ENCODE assay signal across 1 cellular context in genomic region chr1:23101101-23101827, GRCh38.
TF ChIP-seq lines count a peak whose summit lies in the region.

No MANE protein-coding gene starts in this region.

TF ChIP-seq in GM23338, 12 proteins besides CTCF, POLR2A, EP300 and RAD21 (continued from another document):
- TF ChIP-seq ETS1 (IDR thresholded peaks at IDR 0.05) (no peak), ZNF331 (CRISPR knock-in tag; IDR thresholded peaks at IDR 0.05; ENCODE audit: low read depth) (no peak), EZH2 (IDR thresholded peaks at IDR 0.05; ENCODE audit: low read depth, unreplicated experiment) (no peak), STAT1 (IDR thresholded peaks at IDR 0.05; ENCODE audit: unreplicated experiment) (no peak), EZH2phosphoT487 (IDR thresholded peaks at IDR 0.05; ENCODE audit: unreplicated experiment) (no peak), NANOG (IDR thresholded peaks at IDR 0.05; ENCODE audit: borderline replicate concordance) (no peak), CREB1 (CRISPR knock-in tag; IDR thresholded peaks at IDR 0.05; ENCODE audit: low read depth) (no peak), JUNB (IDR thresholded peaks at IDR 0.05; ENCODE audit: unreplicated experiment) (no peak)
TF ChIP-seq in GM23338: peak in this region for 0.
